ENCODE assay signal across 9 cellular contexts in genomic region chr17:51427259-51428255, GRCh38.
DNase-seq lines count a peak whose midpoint lies in the region; ATAC-seq and TF ChIP-seq lines count a peak whose summit lies in the region.
"Had no signal": no experiment of that assay in that cellular context is flagged by ENCODE, and none has a peak within 500 bp of the region (broad histone marks: within the 10 kb centered on the region; RNA-seq: fewer than 3 reads in every experiment).

No MANE protein-coding gene starts in this region.

- H3K4me3 ChIP-seq in stomach (no peak overlapping the region), transverse colon (no peak overlapping the region)

- intact Hi-C loops in stomach (cut with DNase I; ENCODE audit: low total_unique reads) (no loop called here), head of caudate nucleus (cut with DNase I) (no loop called here), transverse colon (cut with DNase I; ENCODE audit: low total_unique reads) (no loop called here)

- H3K9me3 Mint-ChIP-seq in natural killer cell treated with Interleukin-12 subunit alpha and Interleukin-12 subunit beta and Interleukin-15 and Interleukin-18, amount 100 ng/mL, for 72 hours, result no peaks in the 10 kb centered on the region

- H3K36me3 Mint-ChIP-seq in natural killer cell treated with Interleukin-12 subunit alpha and Interleukin-12 subunit beta and Interleukin-15 and Interleukin-18, amount 100 ng/mL, for 72 hours, result no peaks in the 10 kb centered on the region

- no peak for TF ChIP-seq EP300 in stomach (IDR thresholded peaks at IDR 0.05)
- TF ChIP-seq EP300 in transverse colon (IDR thresholded peaks at IDR 0.05; ENCODE audit: low read depth), result no peak

- H3K27ac ChIP-seq in stomach, result no peak overlapping the region
- H3K27ac ChIP-seq in transverse colon, result no peak overlapping the region

- peaks cover 12 to 18% of the 10 kb centered on the region in 2 donors for H3K27me3 Mint-ChIP-seq in natural killer cell treated with Interleukin-12 subunit alpha and Interleukin-12 subunit beta and Interleukin-15 and Interleukin-18, amount 100 ng/mL, for 72 hours

- no peaks in the 10 kb centered on the region for H3K36me3 ChIP-seq in stomach
- no peaks in the 10 kb centered on the region for H3K36me3 ChIP-seq in transverse colon

- in situ Hi-C loops in transverse colon (cut with MboI; ENCODE audit: low pct_ligation_motif_present in 1 of 4, low pct_unique_long_range_greater_than_20kb in 1 of 4, low sequenced_read_pairs in 3 of 4), result no loop called here

- H3K27me3 ChIP-seq in stomach (peaks cover 0 to 2% (median 0%) of the 10 kb centered on the region in 3 donors), transverse colon (no peaks in the 10 kb centered on the region)

- peak; percentile 70 for ATAC-seq in GM19397 (IDR thresholded peaks at IDR 0.05; ENCODE audit: unreplicated experiment)
- peak; percentile 56 for ATAC-seq in HG03521 (IDR thresholded peaks at IDR 0.05; ENCODE audit: unreplicated experiment)
- ATAC-seq in natural killer cell treated with Interleukin-12 subunit alpha and Interleukin-12 subunit beta and Interleukin-15 and Interleukin-18, amount 100 ng/mL, for 72 hours, result peak; percentile 85 to 89

- peaks cover 13 to 23% of the 10 kb centered on the region in 2 donors for H3K4me1 Mint-ChIP-seq in natural killer cell treated with Interleukin-12 subunit alpha and Interleukin-12 subunit beta and Interleukin-15 and Interleukin-18, amount 100 ng/mL, for 72 hours (ENCODE audit: low read depth in 2 of 2)

- H3K4me1 ChIP-seq in stomach (peaks cover 0 to 5% (median 0%) of the 10 kb centered on the region in 4 donors), transverse colon (no peaks in the 10 kb centered on the region)

- peak; percentile 70 for DNase-seq in activated CD8-positive, alpha-beta memory T cell treated with anti-CD3 and anti-CD28 coated beads for 24 hours
- peak; percentile 63 for DNase-seq in natural killer cell treated with Interleukin-12 subunit alpha and Interleukin-12 subunit beta and Interleukin-15 and Interleukin-18, amount 100 ng/mL, for 72 hours (ENCODE audit: low spot score)
- DNase-seq in stomach (no peak), head of caudate nucleus (no peak), cerebellar cortex (ENCODE audit: low spot score) (no peak), transverse colon (no peak)
- DNase-seq: IMR-90 had no signal

- TF ChIP-seq CTCF in stomach (IDR thresholded peaks at IDR 0.05) (no peak), transverse colon (IDR thresholded peaks at IDR 0.05) (no peak)

- peak overlapping the region; percentile 67 for H3K4me3 Mint-ChIP-seq in natural killer cell treated with Interleukin-12 subunit alpha and Interleukin-12 subunit beta and Interleukin-15 and Interleukin-18, amount 100 ng/mL, for 72 hours

- 46 to 59% (median 51%) methylated on average over 12 of the region's 12 CpGs for WGBS in stomach, 5 donors
- WGBS in transverse colon (ENCODE audit: low coverage in 1 of 2), 2 donors, result 60 to 69% methylated on average over 6 to 12 of the region's 12 CpGs

- no peak for TF ChIP-seq POLR2A in stomach (IDR thresholded peaks at IDR 0.05)
- TF ChIP-seq POLR2A in transverse colon (IDR thresholded peaks at IDR 0.05), result no peak

- peak overlapping the region; percentile 79 to 81 for H3K27ac Mint-ChIP-seq in natural killer cell treated with Interleukin-12 subunit alpha and Interleukin-12 subunit beta and Interleukin-15 and Interleukin-18, amount 100 ng/mL, for 72 hours

- no peaks in the 10 kb centered on the region for H3K9me3 ChIP-seq in stomach
- no peaks in the 10 kb centered on the region for H3K9me3 ChIP-seq in transverse colon

Comparison
In these comparisons a context has a peak if more than half of its experiments do, and no peak if none do; other contexts are left out.
1. DNase-seq: peak in activated CD8-positive, alpha-beta memory T cell treated with anti-CD3 and anti-CD28 coated beads for 24 hours (single experiment) and natural killer cell treated with Interleukin-12 subunit alpha and Interleukin-12 subunit beta and Interleukin-15 and Interleukin-18, amount 100 ng/mL, for 72 hours (single experiment); none in stomach (single experiment), head of caudate nucleus (0 of 42), cerebellar cortex (single experiment) and transverse colon (single experiment).
2. Peak in every context shown above with its lines, with median percentiles within 50 percentile points of each other: ATAC-seq.